ENCODE assay signal across 11 cellular contexts in the genomic region with DNA sequence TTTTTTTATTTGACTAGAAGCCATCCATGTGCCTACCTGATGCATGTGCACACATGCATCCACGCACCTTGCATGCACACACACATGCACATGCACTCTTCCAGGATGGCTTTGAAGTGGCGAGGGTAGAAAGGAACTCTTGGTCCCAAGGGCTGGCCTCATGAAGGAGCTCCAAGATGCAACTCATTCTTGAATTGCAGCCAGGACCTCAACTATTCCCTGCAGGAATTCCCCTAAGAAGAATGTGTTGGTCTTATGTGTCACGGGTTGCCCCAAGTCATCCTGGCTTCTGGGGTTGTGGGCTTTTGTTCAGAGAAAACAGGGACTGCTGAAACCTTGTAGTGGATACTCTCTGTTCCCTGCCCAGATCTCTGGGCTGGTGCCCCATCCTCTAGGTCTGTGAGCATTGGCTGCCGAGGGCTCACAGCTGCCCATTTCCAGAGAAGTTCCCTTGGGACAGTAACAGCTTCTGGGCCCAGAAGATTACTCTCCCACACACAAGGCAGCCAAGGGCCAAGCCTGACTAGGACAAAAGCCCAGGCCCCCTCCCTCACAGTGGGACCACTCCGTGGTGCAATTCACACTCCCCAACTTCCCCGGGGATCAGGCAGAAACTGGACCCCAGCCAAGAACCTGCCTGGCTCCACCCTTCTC.
DNase-seq lines count a peak whose midpoint lies in the region; ATAC-seq and TF ChIP-seq lines count a peak whose summit lies in the region.
"Had no signal": no experiment of that assay in that cellular context is flagged by ENCODE, and none has a peak within 500 bp of the region (broad histone marks: within the 10 kb centered on the region; RNA-seq: fewer than 3 reads in every experiment).

No MANE protein-coding gene starts in this region.

- H3K4me3 ChIP-seq in skeletal muscle cell (ENCODE audit: low read depth, low read length) (no peak overlapping the region), MM.1S (ENCODE audit: low read length) (no peak overlapping the region)

- H4K20me1 ChIP-seq in MM.1S (ENCODE audit: insufficient read depth, low read length) = no peaks in the 10 kb centered on the region

- no peaks in the 10 kb centered on the region for H3K9me2 ChIP-seq in MM.1S (replicated peaks; ENCODE audit: insufficient read depth, low read length)

- H3K79me2 ChIP-seq in MM.1S (ENCODE audit: low read length) = no peaks in the 10 kb centered on the region

- no peaks in the 10 kb centered on the region for H3K36me3 ChIP-seq in MM.1S (replicated peaks; ENCODE audit: insufficient read depth, low read length)

- ATAC-seq in SK-N-SH treated with all-trans-retinoic acid at 6 μM for 48 hours (peak; percentile 73), GM21526 (IDR thresholded peaks at IDR 0.05; ENCODE audit: low FRiP score, unreplicated experiment) (no peak)
- ATAC-seq: stimulated activated effector memory CD8-positive, alpha-beta T cell treated with anti-CD3 and anti-CD28 coated beads, Interleukin-12 subunit alpha, Interleukin-12 subunit beta, amount 100 ng/mL, for 72 hours had no signal

- H3K27me3 ChIP-seq in MM.1S (replicated peaks; ENCODE audit: insufficient read depth, low read length) = no peaks in the 10 kb centered on the region

- H3K9ac ChIP-seq in MM.1S (ENCODE audit: low read length) = no peak overlapping the region

- DNase-seq in GM04503 (ENCODE audit: low read depth) = peak; percentile 99
- DNase-seq in foreskin melanocyte = peak; percentile 86
- DNase-seq in skeletal muscle cell (ENCODE audit: low read depth) = peak; percentile 97
- no peak for DNase-seq in Ammon's horn (ENCODE audit: low spot score)
- no peak for DNase-seq in MM.1S
- no peak for DNase-seq in NCI-H526 (lab: John Stamatoyannopoulos, UW)
- DNase-seq: KBM-7, nephron progenitor cell had no signal

- no peak overlapping the region for H3K4me2 ChIP-seq in MM.1S (ENCODE audit: low read depth, low read length)

- no peaks in the 10 kb centered on the region for H3K4me1 ChIP-seq in MM.1S (ENCODE audit: low read length)

- no peaks in the 10 kb centered on the region for H3F3A ChIP-seq in MM.1S (ENCODE audit: insufficient read depth, low read length)

- no peaks in the 10 kb centered on the region for H3K9me3 ChIP-seq in MM.1S (replicated peaks; ENCODE audit: insufficient read depth, low read length)

- H2AFZ ChIP-seq in MM.1S (ENCODE audit: low read length) = no peak overlapping the region

- no peak for TF ChIP-seq CTCF in MM.1S (IDR thresholded peaks at IDR 0.05; ENCODE audit: low read length)

- no peak overlapping the region for H3K27ac ChIP-seq in MM.1S (ENCODE audit: low read length)

TF ChIP-seq in SK-N-SH treated with all-trans-retinoic acid at 6 μM for 48 hours, 23 proteins besides CTCF, POLR2A, EP300 and RAD21:
- TF ChIP-seq RARB (CRISPR knock-in tag; IDR thresholded peaks at IDR 0.05) = no peak
- no peak for TF ChIP-seq PPARA (CRISPR knock-in tag; IDR thresholded peaks at IDR 0.05; ENCODE audit: borderline replicate concordance)

Comparison
In these comparisons a context has a peak if more than half of its experiments do, and no peak if none do; other contexts are left out.
1. DNase-seq: peak in GM04503 (single experiment), foreskin melanocyte (single experiment) and skeletal muscle cell (single experiment); none in Ammon's horn (single experiment), MM.1S (single experiment) and NCI-H526 (0 of 2).